Comparison of ENCODE assay signal across 2 cellular contexts in the genomic region with DNA sequence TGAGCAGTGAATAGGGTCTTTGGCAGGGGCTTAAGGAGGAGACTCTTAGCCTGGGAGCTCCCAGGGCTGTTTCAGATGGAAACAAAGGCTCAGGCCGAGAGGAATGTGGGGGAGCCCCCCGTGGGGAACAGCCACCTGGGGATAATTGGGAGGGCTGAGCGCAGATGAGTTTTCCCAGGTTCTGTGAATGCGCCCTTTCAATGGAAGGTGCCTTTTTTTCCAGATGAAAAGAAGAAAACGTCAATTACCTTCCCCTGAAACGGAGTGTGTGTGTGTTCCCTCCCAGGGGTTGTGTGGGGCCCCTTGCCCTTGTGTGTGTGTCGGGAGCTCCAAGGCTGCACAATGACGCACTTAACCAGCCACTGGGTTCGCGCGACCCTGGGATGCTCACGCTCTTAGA.
TF ChIP-seq lines count a peak whose summit lies in the region.

No MANE protein-coding gene starts in this region.

TF ChIP-seq in HepG2, 621 proteins besides CTCF, POLR2A, EP300 and RAD21:
- TF ChIP-seq ZNF879 (CRISPR knock-in tag; IDR thresholded peaks at IDR 0.05) = no peak
- TF ChIP-seq, protein P1, sequence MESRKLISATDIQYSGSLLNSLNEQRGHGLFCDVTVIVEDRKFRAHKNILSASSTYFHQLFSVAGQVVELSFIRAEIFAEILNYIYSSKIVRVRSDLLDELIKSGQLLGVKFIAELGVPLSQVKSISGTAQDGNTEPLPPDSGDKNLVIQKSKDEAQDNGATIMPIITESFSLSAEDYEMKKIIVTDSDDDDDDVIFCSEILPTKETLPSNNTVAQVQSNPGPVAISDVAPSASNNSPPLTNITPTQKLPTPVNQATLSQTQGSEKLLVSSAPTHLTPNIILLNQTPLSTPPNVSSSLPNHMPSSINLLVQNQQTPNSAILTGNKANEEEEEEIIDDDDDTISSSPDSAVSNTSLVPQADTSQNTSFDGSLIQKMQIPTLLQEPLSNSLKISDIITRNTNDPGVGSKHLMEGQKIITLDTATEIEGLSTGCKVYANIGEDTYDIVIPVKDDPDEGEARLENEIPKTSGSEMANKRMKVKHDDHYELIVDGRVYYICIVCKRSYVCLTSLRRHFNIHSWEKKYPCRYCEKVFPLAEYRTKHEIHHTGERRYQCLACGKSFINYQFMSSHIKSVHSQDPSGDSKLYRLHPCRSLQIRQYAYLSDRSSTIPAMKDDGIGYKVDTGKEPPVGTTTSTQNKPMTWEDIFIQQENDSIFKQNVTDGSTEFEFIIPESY (CRISPR knock-in tag; IDR thresholded peaks at IDR 0.05) = peak; percentile 28
- TF ChIP-seq IRF2 (CRISPR knock-in tag; IDR thresholded peaks at IDR 0.05) = no peak
- no peak for TF ChIP-seq TAF15 (IDR thresholded peaks at IDR 0.05; ENCODE audit: low read depth, low read length, poor library complexity, severe bottlenecking)
- no peak for TF ChIP-seq PPARG (CRISPR knock-in tag; conservative IDR thresholded peaks at IDR 0.05)
TF ChIP-seq in HepG2: peak in this region for 1.

TF ChIP-seq in H1, 55 proteins besides CTCF, POLR2A, EP300 and RAD21:
- no peak for TF ChIP-seq SIN3A (conservative IDR thresholded peaks at IDR 0.05 in 1 of 2, IDR thresholded peaks at IDR 0.05 in 1 of 2; ENCODE audit: low read depth in 1 of 2, low read length in 2 of 2)
- peak; percentile 38 for TF ChIP-seq ASH2L (IDR thresholded peaks at IDR 0.05; ENCODE audit: low read length)
- no peak for TF ChIP-seq SP4 (IDR thresholded peaks at IDR 0.05; ENCODE audit: low read length)
- no peak for TF ChIP-seq YY1 (IDR thresholded peaks at IDR 0.05; ENCODE audit: low read depth, low read length)
- no peak for TF ChIP-seq GABPA (IDR thresholded peaks at IDR 0.05; ENCODE audit: borderline replicate concordance, insufficient read depth, low read length)
- no peak for TF ChIP-seq FOSL1 (IDR thresholded peaks at IDR 0.05; ENCODE audit: insufficient read depth, low read depth, low read length)
- no peak for TF ChIP-seq JUND (IDR thresholded peaks at IDR 0.05; ENCODE audit: low read length)
- no peak for TF ChIP-seq CREB1 (IDR thresholded peaks at IDR 0.05)
- no peak for TF ChIP-seq SIRT6 (IDR thresholded peaks at IDR 0.05; ENCODE audit: low read length)
- no peak for TF ChIP-seq EGR1 (IDR thresholded peaks at IDR 0.05; ENCODE audit: borderline replicate concordance, low read depth, low read length)
- TF ChIP-seq RFX5 (IDR thresholded peaks at IDR 0.05; ENCODE audit: borderline replicate concordance, low read depth, low read length) = no peak
- TF ChIP-seq, protein P2, sequence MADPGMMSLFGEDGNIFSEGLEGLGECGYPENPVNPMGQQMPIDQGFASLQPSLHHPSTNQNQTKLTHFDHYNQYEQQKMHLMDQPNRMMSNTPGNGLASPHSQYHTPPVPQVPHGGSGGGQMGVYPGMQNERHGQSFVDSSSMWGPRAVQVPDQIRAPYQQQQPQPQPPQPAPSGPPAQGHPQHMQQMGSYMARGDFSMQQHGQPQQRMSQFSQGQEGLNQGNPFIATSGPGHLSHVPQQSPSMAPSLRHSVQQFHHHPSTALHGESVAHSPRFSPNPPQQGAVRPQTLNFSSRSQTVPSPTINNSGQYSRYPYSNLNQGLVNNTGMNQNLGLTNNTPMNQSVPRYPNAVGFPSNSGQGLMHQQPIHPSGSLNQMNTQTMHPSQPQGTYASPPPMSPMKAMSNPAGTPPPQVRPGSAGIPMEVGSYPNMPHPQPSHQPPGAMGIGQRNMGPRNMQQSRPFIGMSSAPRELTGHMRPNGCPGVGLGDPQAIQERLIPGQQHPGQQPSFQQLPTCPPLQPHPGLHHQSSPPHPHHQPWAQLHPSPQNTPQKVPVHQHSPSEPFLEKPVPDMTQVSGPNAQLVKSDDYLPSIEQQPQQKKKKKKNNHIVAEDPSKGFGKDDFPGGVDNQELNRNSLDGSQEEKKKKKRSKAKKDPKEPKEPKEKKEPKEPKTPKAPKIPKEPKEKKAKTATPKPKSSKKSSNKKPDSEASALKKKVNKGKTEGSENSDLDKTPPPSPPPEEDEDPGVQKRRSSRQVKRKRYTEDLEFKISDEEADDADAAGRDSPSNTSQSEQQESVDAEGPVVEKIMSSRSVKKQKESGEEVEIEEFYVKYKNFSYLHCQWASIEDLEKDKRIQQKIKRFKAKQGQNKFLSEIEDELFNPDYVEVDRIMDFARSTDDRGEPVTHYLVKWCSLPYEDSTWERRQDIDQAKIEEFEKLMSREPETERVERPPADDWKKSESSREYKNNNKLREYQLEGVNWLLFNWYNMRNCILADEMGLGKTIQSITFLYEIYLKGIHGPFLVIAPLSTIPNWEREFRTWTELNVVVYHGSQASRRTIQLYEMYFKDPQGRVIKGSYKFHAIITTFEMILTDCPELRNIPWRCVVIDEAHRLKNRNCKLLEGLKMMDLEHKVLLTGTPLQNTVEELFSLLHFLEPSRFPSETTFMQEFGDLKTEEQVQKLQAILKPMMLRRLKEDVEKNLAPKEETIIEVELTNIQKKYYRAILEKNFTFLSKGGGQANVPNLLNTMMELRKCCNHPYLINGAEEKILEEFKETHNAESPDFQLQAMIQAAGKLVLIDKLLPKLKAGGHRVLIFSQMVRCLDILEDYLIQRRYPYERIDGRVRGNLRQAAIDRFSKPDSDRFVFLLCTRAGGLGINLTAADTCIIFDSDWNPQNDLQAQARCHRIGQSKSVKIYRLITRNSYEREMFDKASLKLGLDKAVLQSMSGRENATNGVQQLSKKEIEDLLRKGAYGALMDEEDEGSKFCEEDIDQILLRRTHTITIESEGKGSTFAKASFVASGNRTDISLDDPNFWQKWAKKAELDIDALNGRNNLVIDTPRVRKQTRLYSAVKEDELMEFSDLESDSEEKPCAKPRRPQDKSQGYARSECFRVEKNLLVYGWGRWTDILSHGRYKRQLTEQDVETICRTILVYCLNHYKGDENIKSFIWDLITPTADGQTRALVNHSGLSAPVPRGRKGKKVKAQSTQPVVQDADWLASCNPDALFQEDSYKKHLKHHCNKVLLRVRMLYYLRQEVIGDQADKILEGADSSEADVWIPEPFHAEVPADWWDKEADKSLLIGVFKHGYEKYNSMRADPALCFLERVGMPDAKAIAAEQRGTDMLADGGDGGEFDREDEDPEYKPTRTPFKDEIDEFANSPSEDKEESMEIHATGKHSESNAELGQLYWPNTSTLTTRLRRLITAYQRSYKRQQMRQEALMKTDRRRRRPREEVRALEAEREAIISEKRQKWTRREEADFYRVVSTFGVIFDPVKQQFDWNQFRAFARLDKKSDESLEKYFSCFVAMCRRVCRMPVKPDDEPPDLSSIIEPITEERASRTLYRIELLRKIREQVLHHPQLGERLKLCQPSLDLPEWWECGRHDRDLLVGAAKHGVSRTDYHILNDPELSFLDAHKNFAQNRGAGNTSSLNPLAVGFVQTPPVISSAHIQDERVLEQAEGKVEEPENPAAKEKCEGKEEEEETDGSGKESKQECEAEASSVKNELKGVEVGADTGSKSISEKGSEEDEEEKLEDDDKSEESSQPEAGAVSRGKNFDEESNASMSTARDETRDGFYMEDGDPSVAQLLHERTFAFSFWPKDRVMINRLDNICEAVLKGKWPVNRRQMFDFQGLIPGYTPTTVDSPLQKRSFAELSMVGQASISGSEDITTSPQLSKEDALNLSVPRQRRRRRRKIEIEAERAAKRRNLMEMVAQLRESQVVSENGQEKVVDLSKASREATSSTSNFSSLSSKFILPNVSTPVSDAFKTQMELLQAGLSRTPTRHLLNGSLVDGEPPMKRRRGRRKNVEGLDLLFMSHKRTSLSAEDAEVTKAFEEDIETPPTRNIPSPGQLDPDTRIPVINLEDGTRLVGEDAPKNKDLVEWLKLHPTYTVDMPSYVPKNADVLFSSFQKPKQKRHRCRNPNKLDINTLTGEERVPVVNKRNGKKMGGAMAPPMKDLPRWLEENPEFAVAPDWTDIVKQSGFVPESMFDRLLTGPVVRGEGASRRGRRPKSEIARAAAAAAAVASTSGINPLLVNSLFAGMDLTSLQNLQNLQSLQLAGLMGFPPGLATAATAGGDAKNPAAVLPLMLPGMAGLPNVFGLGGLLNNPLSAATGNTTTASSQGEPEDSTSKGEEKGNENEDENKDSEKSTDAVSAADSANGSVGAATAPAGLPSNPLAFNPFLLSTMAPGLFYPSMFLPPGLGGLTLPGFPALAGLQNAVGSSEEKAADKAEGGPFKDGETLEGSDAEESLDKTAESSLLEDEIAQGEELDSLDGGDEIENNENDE (IDR thresholded peaks at IDR 0.05; ENCODE audit: insufficient replicate concordance, low read length) = peak; percentile 13
- TF ChIP-seq CTBP2 (IDR thresholded peaks at IDR 0.05; ENCODE audit: borderline replicate concordance, insufficient read depth, insufficient read length, low read length) = no peak
- TF ChIP-seq BCL11A (IDR thresholded peaks at IDR 0.05; ENCODE audit: low read depth in 2 of 2, low read length in 2 of 2) = no peak
- TF ChIP-seq SP2 (IDR thresholded peaks at IDR 0.05; ENCODE audit: low read length) = no peak
- no peak for TF ChIP-seq ZNF274 (IDR thresholded peaks at IDR 0.05; ENCODE audit: borderline replicate concordance, extremely low read depth, low read length)
- no peak for TF ChIP-seq KDM4A (IDR thresholded peaks at IDR 0.05; ENCODE audit: low read depth, low read length, severe bottlenecking)
- no peak for TF ChIP-seq KDM5A (IDR thresholded peaks at IDR 0.05; ENCODE audit: low read length)
- no peak for TF ChIP-seq RNF2 (IDR thresholded peaks at IDR 0.05; ENCODE audit: borderline replicate concordance, low read depth, low read length, missing control alignments, poor library complexity, severe bottlenecking)
- TF ChIP-seq RXRA (IDR thresholded peaks at IDR 0.05; ENCODE audit: insufficient read depth, low read depth, low read length) = no peak
- TF ChIP-seq CEBPB (IDR thresholded peaks at IDR 0.05; ENCODE audit: low read depth, low read length) = no peak
- TF ChIP-seq GTF2F1 (IDR thresholded peaks at IDR 0.05; ENCODE audit: borderline replicate concordance, low read depth, low read length) = no peak
- TF ChIP-seq, protein P3, sequence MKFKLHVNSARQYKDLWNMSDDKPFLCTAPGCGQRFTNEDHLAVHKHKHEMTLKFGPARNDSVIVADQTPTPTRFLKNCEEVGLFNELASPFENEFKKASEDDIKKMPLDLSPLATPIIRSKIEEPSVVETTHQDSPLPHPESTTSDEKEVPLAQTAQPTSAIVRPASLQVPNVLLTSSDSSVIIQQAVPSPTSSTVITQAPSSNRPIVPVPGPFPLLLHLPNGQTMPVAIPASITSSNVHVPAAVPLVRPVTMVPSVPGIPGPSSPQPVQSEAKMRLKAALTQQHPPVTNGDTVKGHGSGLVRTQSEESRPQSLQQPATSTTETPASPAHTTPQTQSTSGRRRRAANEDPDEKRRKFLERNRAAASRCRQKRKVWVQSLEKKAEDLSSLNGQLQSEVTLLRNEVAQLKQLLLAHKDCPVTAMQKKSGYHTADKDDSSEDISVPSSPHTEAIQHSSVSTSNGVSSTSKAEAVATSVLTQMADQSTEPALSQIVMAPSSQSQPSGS (IDR thresholded peaks at IDR 0.05; ENCODE audit: low read length) = no peak
- no peak for TF ChIP-seq CBX5 (IDR thresholded peaks at IDR 0.05; ENCODE audit: low read depth, low read length)
- TF ChIP-seq SIX5 (IDR thresholded peaks at IDR 0.05; ENCODE audit: low read depth, low read length) = no peak
- no peak for TF ChIP-seq HDAC2 (IDR thresholded peaks at IDR 0.05; ENCODE audit: borderline replicate concordance in 1 of 2, low read depth in 2 of 2, low read length in 2 of 2)
- peak; percentile 25; the same call in 1 of the 2 replicates for TF ChIP-seq TEAD4 (IDR thresholded peaks at IDR 0.05; ENCODE audit: low read depth, low read length)
- TF ChIP-seq BACH1 (IDR thresholded peaks at IDR 0.05; ENCODE audit: low read length) = no peak
- TF ChIP-seq NANOG (IDR thresholded peaks at IDR 0.05; ENCODE audit: insufficient read depth, low read depth, low read length, poor library complexity, severe bottlenecking) = no peak
- TF ChIP-seq TCF12 (IDR thresholded peaks at IDR 0.05; ENCODE audit: low read depth, low read length) = peak; percentile 43; the same call in 1 of the 2 replicates
- TF ChIP-seq, protein P4, sequence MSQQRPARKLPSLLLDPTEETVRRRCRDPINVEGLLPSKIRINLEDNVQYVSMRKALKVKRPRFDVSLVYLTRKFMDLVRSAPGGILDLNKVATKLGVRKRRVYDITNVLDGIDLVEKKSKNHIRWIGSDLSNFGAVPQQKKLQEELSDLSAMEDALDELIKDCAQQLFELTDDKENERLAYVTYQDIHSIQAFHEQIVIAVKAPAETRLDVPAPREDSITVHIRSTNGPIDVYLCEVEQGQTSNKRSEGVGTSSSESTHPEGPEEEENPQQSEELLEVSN (IDR thresholded peaks at IDR 0.05) = peak; percentile 27; the same call in 1 of the 2 replicates
- TF ChIP-seq RBBP5 (IDR thresholded peaks at IDR 0.05; ENCODE audit: borderline replicate concordance, low read depth, low read length) = no peak
- TF ChIP-seq, protein P5, sequence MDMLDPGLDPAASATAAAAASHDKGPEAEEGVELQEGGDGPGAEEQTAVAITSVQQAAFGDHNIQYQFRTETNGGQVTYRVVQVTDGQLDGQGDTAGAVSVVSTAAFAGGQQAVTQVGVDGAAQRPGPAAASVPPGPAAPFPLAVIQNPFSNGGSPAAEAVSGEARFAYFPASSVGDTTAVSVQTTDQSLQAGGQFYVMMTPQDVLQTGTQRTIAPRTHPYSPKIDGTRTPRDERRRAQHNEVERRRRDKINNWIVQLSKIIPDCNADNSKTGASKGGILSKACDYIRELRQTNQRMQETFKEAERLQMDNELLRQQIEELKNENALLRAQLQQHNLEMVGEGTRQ (IDR thresholded peaks at IDR 0.05; ENCODE audit: low read length) = no peak
- no peak for TF ChIP-seq NRF1 (IDR thresholded peaks at IDR 0.05; ENCODE audit: low read depth, low read length)
- no peak for TF ChIP-seq MAFK (IDR thresholded peaks at IDR 0.05; ENCODE audit: low read depth, low read length)
- no peak for TF ChIP-seq TBP (IDR thresholded peaks at IDR 0.05; ENCODE audit: low read depth, low read length)
- TF ChIP-seq CHD1 (IDR thresholded peaks at IDR 0.05; ENCODE audit: low read depth, low read length) = no peak
TF ChIP-seq in H1: peak in this region for 5.
